21 cellular contexts compared by ENCODE assay signal in genomic region chr7:128959296-128959695, GRCh38.
"Had no signal": no experiment of that assay in that cellular context is flagged by ENCODE, and none has a peak within 500 bp of the region (broad histone marks: within the 10 kb centered on the region; RNA-seq: fewer than 3 reads in every experiment).

No MANE protein-coding gene starts in this region.

- H3K9me3 ChIP-seq: gastroesophageal sphincter, neutrophil, ovary, prostate gland, spleen, stomach, suprapubic skin, tibial nerve had no signal

- ATAC-seq: gastroesophageal sphincter, left ventricle myocardium superior, WTC11 had no signal

- H3K27me3 ChIP-seq: gastroesophageal sphincter, neutrophil, ovary, spleen, stomach, suprapubic skin, tibial nerve had no signal

- H3K36me3 ChIP-seq: ovary, prostate gland had no signal

- FAIRE-seq: urothelium cell line had no signal

- H3K9me3 Mint-ChIP-seq: nephron, WTC11 had no signal

- H3K4me3 Mint-ChIP-seq: nephron, WTC11 had no signal

- H3K27ac ChIP-seq: coronary artery, gastroesophageal sphincter, neutrophil, ovary, prostate gland, spleen, stomach, suprapubic skin, tibial nerve had no signal

- H3K4me3 ChIP-seq: coronary artery, gastroesophageal sphincter, ovary, prostate gland, spleen, stomach, suprapubic skin, tibial nerve had no signal

- DNase-seq: activated CD8-positive, alpha-beta memory T cell treated with anti-CD3 and anti-CD28 coated beads for 24 hours; activated CD8-positive, alpha-beta memory T cell treated with anti-CD3 and anti-CD28 coated beads, Interleukin-2, amount 50 U/mL, for 4 hours; activated gamma-delta T cell; cerebellar nuclear complex; head of caudate nucleus; hypothalamus; left ventricle myocardium superior; ovary; spleen; stimulated activated CD4-positive, alpha-beta T cell treated with anti-CD3 and anti-CD28 coated beads, Interleukin-4, amount 100 ng/mL, for 4 hours; stomach; T-helper 9 cell had no signal

- H3K27ac Mint-ChIP-seq: nephron had no signal

- H3K4me1 ChIP-seq: prostate gland, stomach had no signal
